8 cellular contexts compared by ENCODE assay signal in genomic region chr2:15636972-15637785, GRCh38. TPM values are rescaled to one million over a fixed set of nuclear protein-coding genes. Genes with fewer than 3 reads are reported as not detected.
A peak's percentile ranks its signal among the peaks of the same experiment; 100 is the strongest.
DNase-seq lines count a peak whose midpoint lies in the region; ATAC-seq, FAIRE-seq and TF ChIP-seq lines count a peak whose summit lies in the region.

No MANE protein-coding gene starts in this region.

- no peak for TF ChIP-seq POLR2A in K562 (conservative IDR thresholded peaks at IDR 0.05)

- no peak overlapping the region for H3K9ac ChIP-seq in K562 (ENCODE audit: insufficient read depth in 1 of 2, low read depth in 2 of 2, low read length in 2 of 2)

- no peak overlapping the region for H3K4me2 ChIP-seq in K562 (ENCODE audit: insufficient read depth, low read length)

- H2AFZ ChIP-seq in K562 (ENCODE audit: low read depth, low read length): no peak overlapping the region

- CTCF ChIA-PET in K562 (lab: Yijun Ruan, JAX; ENCODE audit: low intra/inter-chr PET ratio): interaction anchor here (0.6 to 2.5 kb wide), 4 partner anchors 112 to 971 kb away, joined by 3 to 18 read pairs (median 10); no protein-coding TSS in a partner anchor

- peaks cover 70% of the 10 kb centered on the region for H3K36me3 ChIP-seq in K562 (ENCODE audit: control insufficient read depth, insufficient read depth, low read length)
- H3K36me3 ChIP-seq in iPS DF 6.9 (ENCODE audit: control insufficient read depth, insufficient read depth, low read length): peaks cover 5% of the 10 kb centered on the region; the same call in 1 of the 2 replicates

- no peaks in the 10 kb centered on the region for H3K79me2 ChIP-seq in K562 (ENCODE audit: control insufficient read depth, insufficient read depth, low read length)

- no peaks in the 10 kb centered on the region; a peak in 1 of 5 replicates for H3K4me1 ChIP-seq in K562 (replicated peaks in 1 of 2; ENCODE audit: control insufficient read depth in 2 of 2, insufficient read depth in 2 of 2, low read length in 2 of 2)
- no peaks in the 10 kb centered on the region for H3K4me1 ChIP-seq in iPS DF 6.9 (ENCODE audit: control insufficient read depth, insufficient read depth, low read length)

- POLR2A ChIA-PET in K562 (lab: Yijun Ruan, JAX): no interaction called here

- H3K9me3 ChIP-seq in K562 (replicated peaks; ENCODE audit: control insufficient read depth, insufficient read depth, low read depth, low read length) (no peaks in the 10 kb centered on the region), iPS DF 6.9 (ENCODE audit: control insufficient read depth, insufficient read depth, low read length) (no peaks in the 10 kb centered on the region)

- peak; percentile 88 for FAIRE-seq in K562 (lab: Jason Lieb, UNC)

- TF ChIP-seq RAD21 in K562 (CRISPR knock-in tag; conservative IDR thresholded peaks at IDR 0.05 in 1 of 2, IDR thresholded peaks at IDR 0.05 in 1 of 2): peak; percentile 90 to 94

- intact Hi-C loops in K562 (cut with micrococcal nuclease): loop anchor here (1.0 to 10.0 kb wide), 6 partner anchors 111 to 972 kb away; no protein-coding TSS in a partner anchor

- DNase-seq in NCI-H187 (lab: John Stamatoyannopoulos, UW) (peak; percentile 52 to 62), NCI-H187 treated with DMSO at 0.1 percent for 48 hours (lab: John Stamatoyannopoulos, UW) (no peak), H4 (ENCODE audit: low spot score) (peak; percentile 51), LHCN-M2 (ENCODE audit: low read depth) (peak; percentile 67), T follicular helper cell (ENCODE audit: low read depth) (peak; percentile 37), K562 (ENCODE audit: extremely low read depth in 1 of 4, low spot score in 3 of 4) (peak; percentile 74 to 83 (median 78)), iPS DF 6.9 (ENCODE audit: low read depth, low spot score) (peak; percentile 47)
- peak; percentile 22 to 46 (median 42) for DNase-seq in stimulated activated CD4-positive, alpha-beta T cell treated with anti-CD3 and anti-CD28 coated beads, Interleukin-12 subunit alpha, Interleukin-12 subunit beta, amount 100 ng/mL, for 48 hours (ENCODE audit: low read depth in 2 of 3, low spot score in 1 of 3)

- no peaks in the 10 kb centered on the region for H4K20me1 ChIP-seq in K562 (replicated peaks; ENCODE audit: control insufficient read depth, insufficient read depth, low read length)

- H3K27me3 ChIP-seq in K562 (ENCODE audit: control insufficient read depth in 2 of 2, insufficient read depth in 2 of 2, low read length in 2 of 2): no peaks in the 10 kb centered on the region
- H3K27me3 ChIP-seq in iPS DF 6.9 (ENCODE audit: control insufficient read depth, insufficient read depth, low read length): no peaks in the 10 kb centered on the region

- no peaks in the 10 kb centered on the region for H3K9me1 ChIP-seq in K562 (ENCODE audit: control insufficient read depth, insufficient read depth, low read length)

- ATAC-seq in K562: peak; percentile 97

- WGBS in K562 (ENCODE audit: insufficient coverage, low coverage, missing lambda C conversion rate): 25% methylated on average over 6 of the region's 6 CpGs
- no CpG with 5 or more reads among the region's 6 CpGs for WGBS in iPS DF 6.9 (ENCODE audit: insufficient coverage, insufficient read length)

- BruUV-seq in K562 (replicated peaks; lab: Mats Ljungman, UMichigan): no TSS peak

- in situ Hi-C loops in K562 (cut with MboI): loop anchor here (5.0 kb wide), 1 partner anchor 110 kb away; no protein-coding TSS in a partner anchor

- TF ChIP-seq EP300 in K562 (IDR thresholded peaks at IDR 0.05; ENCODE audit: low read length): no peak

- no peak overlapping the region for H3K27ac ChIP-seq in K562 (ENCODE audit: extremely low read depth, low read depth, low read length)
- H3K27ac ChIP-seq in iPS DF 6.9 (ENCODE audit: low read length): no peak overlapping the region

- TF ChIP-seq CTCF in K562 (IDR thresholded peaks at IDR 0.05 in 2 of 3, conservative IDR thresholded peaks at IDR 0.05 in 1 of 3; ENCODE audit: insufficient read depth in 2 of 3, low read depth in 1 of 3, low read length in 3 of 3): peak; percentile 90 to 99 (median 99)

- no peak overlapping the region for H3K4me3 ChIP-seq in K562
- H3K4me3 ChIP-seq in iPS DF 6.9 (ENCODE audit: low read length): no peak overlapping the region

TF ChIP-seq in K562, 482 proteins besides CTCF, POLR2A, EP300 and RAD21 (continues in another document):
- TF ChIP-seq CREM (IDR thresholded peaks at IDR 0.05; ENCODE audit: low read depth) (peak; percentile 45; the same call in 1 of the 2 replicates), SUPT5H (IDR thresholded peaks at IDR 0.05) (no peak), ZNF609 (CRISPR knock-in tag; IDR thresholded peaks at IDR 0.05; ENCODE audit: borderline replicate concordance) (no peak), ZNF140 (CRISPR knock-in tag; IDR thresholded peaks at IDR 0.05) (no peak), CBFA2T3 (IDR thresholded peaks at IDR 0.05) (no peak), CBFB (CRISPR knock-in tag; IDR thresholded peaks at IDR 0.05) (no peak), STAG1 (CRISPR knock-in tag; IDR thresholded peaks at IDR 0.05; ENCODE audit: borderline replicate concordance) (peak; percentile 61; the same call in 1 of the 2 replicates), POLR2AphosphoS5 (IDR thresholded peaks at IDR 0.05; ENCODE audit: control insufficient read depth, insufficient read depth, low read depth, low read length) (0 out of 2 replicates have a peak, but pooled peaks have one; percentile 38), NR2C1 (IDR thresholded peaks at IDR 0.05) (no peak), NR2C1 (tag; IDR thresholded peaks at IDR 0.05) (no peak), JUND (IDR thresholded peaks at IDR 0.05; ENCODE audit: borderline replicate concordance, low read depth, low read length) (peak; percentile 36), JUND (tag; IDR thresholded peaks at IDR 0.05; ENCODE audit: borderline replicate concordance, low read depth, low read length) (no peak), TEAD4 (IDR thresholded peaks at IDR 0.05; ENCODE audit: low read length) (no peak), TEAD4 (CRISPR knock-in tag; IDR thresholded peaks at IDR 0.05; ENCODE audit: borderline replicate concordance) (no peak), ZBED1 (IDR thresholded peaks at IDR 0.05) (no peak), ZNF384 (IDR thresholded peaks at IDR 0.05; ENCODE audit: low read depth, low read length) (peak; percentile 58; the same call in 1 of the 2 replicates), RB1 (IDR thresholded peaks at IDR 0.05; ENCODE audit: low read depth) (0 out of 2 replicates have a peak, but pooled peaks have one; percentile 36), RFX1 (IDR thresholded peaks at IDR 0.05) (no peak), ZNF232 (CRISPR knock-in tag; IDR thresholded peaks at IDR 0.05) (no peak)

RNA-seq across cellular contexts. Expression of gene DDX1, which starts 45.5 kb away (rescaled TPM):
- total RNA-seq in H4 (2014; rRNA removed; shearing (Covaris generic)): 46.2 and 53.1 TPM in 2 replicates
- total RNA-seq in LHCN-M2 (2014; rRNA removed) (67.8 and 78.4 TPM in 2 replicates), K562 (2014; rRNA removed) (116 and 118 TPM in 2 replicates), K562 (2014; rRNA removed; fragmentation: Illumina TruSeq; extraction: Trizol) (277 and 293 TPM in 2 replicates), K562 (2015; rRNA removed; fragmentation: Illumina TruSeq; extraction: Trizol) (212 and 232 TPM in 2 replicates), K562 (2021) (190 and 203 TPM in 2 replicates)
- polyA plus RNA-seq in LHCN-M2 (2012): 62.7 TPM
- 46.4 and 156 TPM in 2 replicates for total RNA-seq in K562 (2011; cell fraction: chromatin; rRNA removed; ENCODE audit: low replicate concordance)
- 25.7 and 32.1 TPM in 2 replicates for total RNA-seq in K562 (2011; cell fraction: nucleolus; rRNA removed)
- total RNA-seq in K562 (2011; cell fraction: nucleoplasm; rRNA removed): 53.1 and 62.4 TPM in 2 replicates
- polyA plus RNA-seq in K562 (2011; rRNA removed) (143 and 249 TPM in 2 replicates), K562 (2014; fragmentation: Illumina TruSeq; extraction: Trizol) (217 and 239 TPM in 2 replicates), K562 (2014; fragmentation: Nextera tagmentation; extraction: Ambion mirVana) (100 to 1,000 TPM; 172 to 265 TPM), K562 (2014; rRNA removed) (176 and 184 TPM in 2 replicates)
- 32.5 and 67.6 TPM in 2 replicates for polyA plus RNA-seq in K562 (2011; cell fraction: cytosol; rRNA removed)
- polyA plus RNA-seq in K562 (2011; cell fraction: nucleus; rRNA removed): 41.8 and 80.5 TPM in 2 replicates
- 113 and 183 TPM in 2 replicates for polyA plus RNA-seq in K562 (2012)
- 229 and 258 TPM in 2 replicates for polyA minus RNA-seq in K562 (2011; rRNA and poly(A)+ RNA removed)
- polyA minus RNA-seq in K562 (2011; cell fraction: cytosol; rRNA and poly(A)+ RNA removed): 54.7 and 90.4 TPM in 2 replicates
- polyA minus RNA-seq in K562 (2011; cell fraction: nucleus; rRNA and poly(A)+ RNA removed): 44.2 and 74.3 TPM in 2 replicates
